In the genomic region with DNA sequence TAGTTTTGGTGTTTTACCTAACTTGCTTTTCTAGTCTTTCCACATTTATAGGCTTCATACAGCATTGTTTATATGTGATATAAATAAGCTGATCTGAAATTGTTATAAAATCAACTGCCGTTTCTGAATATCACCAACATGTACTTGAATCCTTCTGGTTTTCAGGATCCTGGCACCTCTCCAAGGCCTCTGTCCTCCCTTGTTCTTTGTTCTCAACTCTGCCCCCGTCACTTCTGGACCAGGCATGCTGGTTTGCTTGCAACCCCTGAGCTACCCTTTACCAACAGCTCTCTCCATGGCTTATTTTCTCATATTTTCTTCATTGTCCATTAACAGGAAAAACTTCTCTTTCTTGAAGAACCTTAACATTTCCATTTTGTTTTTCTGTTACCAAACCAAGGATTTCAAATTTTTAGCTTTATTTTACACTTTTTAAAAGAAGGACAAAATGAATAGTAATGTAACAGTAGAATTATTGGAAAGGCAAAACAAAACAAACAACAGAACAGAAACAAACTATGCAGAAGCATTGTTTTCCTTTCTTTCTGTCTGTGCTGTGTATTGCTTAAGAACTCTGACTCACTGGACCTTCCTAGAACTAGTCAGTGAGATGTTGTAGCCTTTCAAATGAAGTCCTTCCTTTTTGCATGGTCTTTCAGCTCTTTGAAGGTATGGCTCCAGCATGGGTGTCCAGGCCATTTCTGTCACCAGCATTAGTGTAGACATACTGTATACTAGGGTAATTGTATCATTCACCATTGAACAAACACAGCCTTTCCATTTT, we compare ENCODE assay signal across 9 cellular contexts. TPM values are rescaled to one million over a fixed set of nuclear protein-coding genes. Genes with fewer than 3 reads are reported as not detected.
A peak's percentile ranks its signal among the peaks of the same experiment; 100 is the strongest.
DNase-seq lines count a peak whose midpoint lies in the region; ATAC-seq and TF ChIP-seq lines count a peak whose summit lies in the region.
"Had no signal": no experiment of that assay in that cellular context is flagged by ENCODE, and none has a peak within 500 bp of the region (broad histone marks: within the 10 kb centered on the region; RNA-seq: fewer than 3 reads in every experiment).

No MANE protein-coding gene starts in this region.

- TF ChIP-seq CTCF in LNCaP clone FGC (IDR thresholded peaks at IDR 0.05; ENCODE audit: control insufficient read depth, extremely low read depth, insufficient read depth) (no peak), astrocyte of the cerebellum (IDR thresholded peaks at IDR 0.05; ENCODE audit: low read depth, low read length, missing control alignments) (no peak), mucosa of descending colon (IDR thresholded peaks at IDR 0.05) (no peak), H9 (conservative IDR thresholded peaks at IDR 0.05) (no peak)

- H3K4me2 ChIP-seq in BLaER1 treated with 17β-estradiol and CSF1 and Interleukin-3, amounts not matched to agents 10 nM and 100 nM: peak overlapping the region in 7 of 11 experiments; percentile 22 to 88 (median 74); a peak in 14 of 22 replicates
- H3K4me2 ChIP-seq in H9 (ENCODE audit: insufficient read depth, insufficient read length, low read length): no peak overlapping the region

- no peak overlapping the region for H3K4ac ChIP-seq in H9 (ENCODE audit: low read depth, low read length)

- no peaks in the 10 kb centered on the region for H3K27me3 ChIP-seq in BLaER1 treated with 17β-estradiol and CSF1 and Interleukin-3, amounts not matched to agents 10 nM and 100 nM
- no peaks in the 10 kb centered on the region for H3K27me3 ChIP-seq in H9 (ENCODE audit: insufficient read depth, low read length)

- no peak overlapping the region for H2AFZ ChIP-seq in H9 (ENCODE audit: low read length)

- H4K91ac ChIP-seq in H9 (ENCODE audit: insufficient read length, low read depth, low read length): no peak overlapping the region

- H3T11ph ChIP-seq in H9 (ENCODE audit: low read length): no peak overlapping the region

- no peak overlapping the region for H3K56ac ChIP-seq in H9 (ENCODE audit: insufficient read length, low read depth, low read length)

- ATAC-seq in mucosa of descending colon: peak; percentile 43
- no peak for ATAC-seq in HG02981 (IDR thresholded peaks at IDR 0.05; ENCODE audit: unreplicated experiment)
- no peak for ATAC-seq in GM19467 (IDR thresholded peaks at IDR 0.05; ENCODE audit: unreplicated experiment)

- no peak overlapping the region for H4K8ac ChIP-seq in H9 (replicated peaks; ENCODE audit: insufficient read length, low read depth, low read length)

- H3K4me1 Mint-ChIP-seq in H9: peaks cover 10 to 12% of the 10 kb centered on the region in 2 experiments

- peak overlapping the region in 4 of 11 experiments; percentile 20 to 56 (median 40); a peak in 3 of 22 replicates for H3K9ac ChIP-seq in BLaER1 treated with 17β-estradiol and CSF1 and Interleukin-3, amounts not matched to agents 10 nM and 100 nM
- no peak overlapping the region for H3K9ac ChIP-seq in H9 (ENCODE audit: extremely low read depth, insufficient read length, low read length)

- intact Hi-C loops in mucosa of descending colon (cut with DNase I, micrococcal nuclease): no loop called here

- DNase-seq in LNCaP clone FGC (ENCODE audit: low read depth): peak; percentile 66
- DNase-seq in astrocyte of the cerebellum (ENCODE audit: low read depth): peak; percentile 32
- peak in 1 of 3 donors; percentile 23 for DNase-seq in mucosa of descending colon
- no peak for DNase-seq in H9
- no peak for DNase-seq in NCI-H1930 (lab: John Stamatoyannopoulos, UW)
- DNase-seq: activated CD8-positive, alpha-beta memory T cell treated with anti-CD3 and anti-CD28 coated beads, Interleukin-2, amount 50 U/mL, for 4 hours had no signal

- no peaks in the 10 kb centered on the region for H3K79me1 ChIP-seq in H9 (ENCODE audit: insufficient read depth, low read depth, low read length, poor library complexity, severe bottlenecking)

- no peaks in the 10 kb centered on the region for H4K20me1 ChIP-seq in BLaER1 treated with 17β-estradiol and CSF1 and Interleukin-3, amounts not matched to agents 10 nM and 100 nM
- H4K20me1 ChIP-seq in H9 (ENCODE audit: control insufficient read depth, insufficient read depth, insufficient read length): no peaks in the 10 kb centered on the region

- no peak overlapping the region; a peak in 1 of 7 replicates for H3K27ac Mint-ChIP-seq in H9

- H3K23me2 ChIP-seq in H9 (ENCODE audit: insufficient read length, low read depth, low read length, poor library complexity, severe bottlenecking): no peaks in the 10 kb centered on the region

- H3K4me3 Mint-ChIP-seq in H9: no peak overlapping the region

- H3K9me3 Mint-ChIP-seq in H9: no peaks in the 10 kb centered on the region

- no peak overlapping the region for H4K5ac ChIP-seq in H9 (ENCODE audit: insufficient read length, low read depth, low read length)

- no peaks in the 10 kb centered on the region for H3K36me3 ChIP-seq in BLaER1 treated with 17β-estradiol and CSF1 and Interleukin-3, amounts not matched to agents 10 nM and 100 nM
- no peaks in the 10 kb centered on the region for H3K36me3 ChIP-seq in mucosa of descending colon (ENCODE audit: low read depth)

- no peaks in the 10 kb centered on the region for H3K79me2 ChIP-seq in H9 (ENCODE audit: insufficient read depth, low read length)

- no peak overlapping the region for H2BK5ac ChIP-seq in H9 (ENCODE audit: insufficient read length, low read length)

- H3K9me3 ChIP-seq in BLaER1 treated with 17β-estradiol and CSF1 and Interleukin-3, amounts not matched to agents 10 nM and 100 nM (replicated peaks in 1 of 11): peaks cover 0 to 17% (median 4%) of the 10 kb centered on the region in 11 experiments; a peak in 10 of 22 replicates
- H3K9me3 ChIP-seq in mucosa of descending colon: no peaks in the 10 kb centered on the region
- H3K9me3 ChIP-seq in H9 (ENCODE audit: control insufficient read depth, low read depth, low read length): no peaks in the 10 kb centered on the region

- H2BK15ac ChIP-seq in H9 (ENCODE audit: low read depth, low read length): no peak overlapping the region

- no CpG with 5 or more reads among the region's 2 CpGs for WGBS in H9 (ENCODE audit: extremely low coverage, insufficient read length, low lambda C conversion rate)

- H3K36me3 Mint-ChIP-seq in H9 (ENCODE audit: insufficient read depth in 1 of 3, low read depth in 3 of 3): no peaks in the 10 kb centered on the region

- H3K27me3 Mint-ChIP-seq in H9 (ENCODE audit: low read depth): no peaks in the 10 kb centered on the region

- H3K23ac ChIP-seq in H9 (ENCODE audit: insufficient read length, low read depth, low read length): no peak overlapping the region

- in situ Hi-C loops in astrocyte of the cerebellum (cut with HindIII; ENCODE audit: low sequenced_read_pairs): no loop called here

- H3K27ac ChIP-seq in BLaER1 treated with 17β-estradiol and CSF1 and Interleukin-3, amounts not matched to agents 10 nM and 100 nM: peak overlapping the region in 8 of 11 experiments; percentile 25 to 76 (median 62); a peak in 13 of 22 replicates
- H3K27ac ChIP-seq in H9 (ENCODE audit: insufficient read length, low read depth, low read length): no peak overlapping the region

- peaks cover 8 to 56% (median 35%) of the 10 kb centered on the region in 10 experiments; a peak in 19 of 20 replicates for H3K4me1 ChIP-seq in BLaER1 treated with 17β-estradiol and CSF1 and Interleukin-3, amounts not matched to agents 10 nM and 100 nM
- H3K4me1 ChIP-seq in mucosa of descending colon (ENCODE audit: low read depth): no peaks in the 10 kb centered on the region
- no peaks in the 10 kb centered on the region; the same call in 1 of the 2 replicates for H3K4me1 ChIP-seq in H9 (ENCODE audit: insufficient read depth, low read length)

- H3K14ac ChIP-seq in H9 (ENCODE audit: insufficient read depth, low read length): no peak overlapping the region

- H2BK120ac ChIP-seq in H9 (ENCODE audit: low read depth, low read length, poor library complexity, severe bottlenecking): no peak overlapping the region

- H3K4me3 ChIP-seq in BLaER1 treated with 17β-estradiol and CSF1 and Interleukin-3, amounts not matched to agents 10 nM and 100 nM: no peak overlapping the region
- H3K4me3 ChIP-seq in LNCaP clone FGC (ENCODE audit: low read depth, low read length) (0 out of 2 replicates have a peak overlapping the region, but pooled peaks have one; percentile 22), astrocyte of the cerebellum (ENCODE audit: low read depth, low read length) (no peak overlapping the region), mucosa of descending colon (no peak overlapping the region)

- no peak overlapping the region for H3K18ac ChIP-seq in H9 (ENCODE audit: insufficient read length, low read depth, low read length)

- H2BK12ac ChIP-seq in H9 (ENCODE audit: insufficient read length, low read depth, low read length): no peak overlapping the region

- H2AK5ac ChIP-seq in H9 (ENCODE audit: insufficient read length, low read length): no peak overlapping the region

- H2BK20ac ChIP-seq in H9 (ENCODE audit: low read depth, low read length, poor library complexity, severe bottlenecking): no peak overlapping the region

RNA-seq across cellular contexts. Expression of gene BANK1, which starts 44.8 kb away (rescaled TPM):
- total RNA-seq in mucosa of descending colon: 1 to 10 TPM in 1 of 3 donors, under 1 TPM in 2; 0.73 to 1.1 (median 0.78) TPM
- total RNA-seq in H9 (2021): 0.37 and 1.1 TPM in 2 replicates

Comparison
In these comparisons a context has a peak if more than half of its experiments do, and no peak if none do; other contexts are left out.
1. DNase-seq: peak in LNCaP clone FGC (single experiment) and astrocyte of the cerebellum (single experiment); none in H9 (single experiment) and NCI-H1930 (0 of 2).